22 cellular contexts compared by ENCODE assay signal in genomic region chr3:153038779-153039178, GRCh38.
DNase-seq lines count a peak whose midpoint lies in the region; ATAC-seq and TF ChIP-seq lines count a peak whose summit lies in the region.
"Had no signal": no experiment of that assay in that cellular context is flagged by ENCODE, and none has a peak within 500 bp of the region (broad histone marks: within the 10 kb centered on the region; RNA-seq: fewer than 3 reads in every experiment).

No MANE protein-coding gene starts in this region.

- POLR2A ChIA-PET in HCT116 (lab: Charles Lee): no interaction called here
- POLR2A ChIA-PET in CD8-positive, alpha-beta T cell (lab: Charles Lee): no interaction called here
- POLR2A ChIA-PET in GM10248 (lab: Yijun Ruan, JAX): no interaction called here

- no peaks in the 10 kb centered on the region for H3K79me2 ChIP-seq in HCT116 (ENCODE audit: insufficient read depth, low read length)

- ATAC-seq in HCT116 (peak; percentile 41), GM21423 (IDR thresholded peaks at IDR 0.05; ENCODE audit: unreplicated experiment) (no peak)
- no peak for ATAC-seq in CD8-positive, alpha-beta T cell
- ATAC-seq: gastroesophageal sphincter, T-cell, upper lobe of right lung had no signal

- H3K4me3 Mint-ChIP-seq in CD8-positive, alpha-beta T cell: no peak overlapping the region
- H3K4me3 Mint-ChIP-seq: activated CD4-positive, alpha-beta memory T cell treated with anti-CD3 and anti-CD28 coated beads for 36 hours; CD8-positive, alpha-beta memory T cell; T-cell had no signal

- no peaks in the 10 kb centered on the region for H4K20me1 ChIP-seq in HCT116 (ENCODE audit: insufficient read depth)

- peak overlapping the region in 1 of 2 experiments; percentile 20; a peak in 1 of 4 replicates for H3K4me3 ChIP-seq in HCT116 (replicated peaks in 1 of 2; ENCODE audit: low read depth in 1 of 2, low read length in 2 of 2)
- no peak overlapping the region for H3K4me3 ChIP-seq in SJCRH30
- no peak overlapping the region for H3K4me3 ChIP-seq in ovary
- H3K4me3 ChIP-seq in CD8-positive, alpha-beta T cell (ENCODE audit: low read depth, low read length): no peak overlapping the region
- H3K4me3 ChIP-seq: gastroesophageal sphincter, sigmoid colon, upper lobe of right lung had no signal

- H3K9me3 Mint-ChIP-seq in CD8-positive, alpha-beta T cell: no peaks in the 10 kb centered on the region
- H3K9me3 Mint-ChIP-seq: activated CD4-positive, alpha-beta memory T cell treated with anti-CD3 and anti-CD28 coated beads for 36 hours; CD8-positive, alpha-beta memory T cell; T-cell had no signal

- H3K9ac ChIP-seq in HCT116 (ENCODE audit: low read length): no peak overlapping the region

- TF ChIP-seq CTCF in HCT116 (IDR thresholded peaks at IDR 0.05 in 2 of 3, conservative IDR thresholded peaks at IDR 0.05 in 1 of 3; ENCODE audit: borderline replicate concordance in 1 of 3, insufficient read depth in 1 of 3, low read depth in 2 of 3, low read length in 2 of 3) (no peak), ovary (IDR thresholded peaks at IDR 0.05) (no peak), GM10248 (IDR thresholded peaks at IDR 0.05; ENCODE audit: control extremely low read depth, extremely low read depth, low read depth, missing control alignments) (no peak)
- TF ChIP-seq CTCF in CD8-positive, alpha-beta T cell (IDR thresholded peaks at IDR 0.05): no peak

- TF ChIP-seq POLR2A in HCT116 (IDR thresholded peaks at IDR 0.05; ENCODE audit: borderline replicate concordance, extremely low read depth, insufficient read depth, insufficient read length): no peak
- no peak for TF ChIP-seq POLR2A in ovary (IDR thresholded peaks at IDR 0.05)

- no peak for TF ChIP-seq RAD21 in HCT116 (IDR thresholded peaks at IDR 0.05; ENCODE audit: low read depth)

- peaks cover 16 to 36% of the 10 kb centered on the region in 2 experiments; a peak in 3 of 4 replicates for H3K4me1 ChIP-seq in HCT116 (ENCODE audit: control insufficient read depth in 1 of 2, insufficient read depth in 2 of 2, low read length in 2 of 2)
- H3K4me1 ChIP-seq in SJCRH30: no peaks in the 10 kb centered on the region
- H3K4me1 ChIP-seq in ovary (ENCODE audit: insufficient read depth): no peaks in the 10 kb centered on the region
- H3K4me1 ChIP-seq in CD8-positive, alpha-beta T cell (ENCODE audit: insufficient read depth, low read length): no peaks in the 10 kb centered on the region
- H3K4me1 ChIP-seq: upper lobe of right lung had no signal

- RAD21 ChIA-PET in HCT116 (lab: Charles Lee; ENCODE audit: low non-redundant PET in 1 of 2, low total read pairs in 2 of 2, uncharacterized antibody in 2 of 2, unreplicated experiment in 2 of 2): no interaction called here

- no peak overlapping the region for H3K27ac Mint-ChIP-seq in CD8-positive, alpha-beta T cell
- H3K27ac Mint-ChIP-seq: activated CD4-positive, alpha-beta memory T cell treated with anti-CD3 and anti-CD28 coated beads for 36 hours; CD8-positive, alpha-beta memory T cell; T-cell had no signal

- TF ChIP-seq EP300 in ovary (IDR thresholded peaks at IDR 0.05): no peak

- H3K4me1 Mint-ChIP-seq in CD8-positive, alpha-beta T cell (ENCODE audit: low read depth): peaks cover 2% of the 10 kb centered on the region

- peak overlapping the region; percentile 68 for H2AFZ ChIP-seq in HCT116 (ENCODE audit: low read depth, low read length, poor library complexity, severe bottlenecking)

- H3K4me2 ChIP-seq in HCT116 (ENCODE audit: low read length): peak overlapping the region; percentile 67

- H3K27me3 Mint-ChIP-seq in CD8-positive, alpha-beta T cell (ENCODE audit: low read depth): peaks cover 7% of the 10 kb centered on the region
- H3K27me3 Mint-ChIP-seq: activated CD4-positive, alpha-beta memory T cell treated with anti-CD3 and anti-CD28 coated beads for 36 hours had no signal

- H3K27ac ChIP-seq in HCT116 (ENCODE audit: low read depth, low read length) (no peak overlapping the region), SJCRH30 (no peak overlapping the region), ovary (no peak overlapping the region)
- no peak overlapping the region for H3K27ac ChIP-seq in CD8-positive, alpha-beta T cell (ENCODE audit: low read depth, low read length)
- H3K27ac ChIP-seq: gastroesophageal sphincter, sigmoid colon, upper lobe of right lung had no signal

- WGBS in ovary, 3 donors: 44 to 63% (median 54%) methylated on average over 9 of the region's 9 CpGs

- CTCF ChIA-PET in HCT116 (lab: Charles Lee): no interaction called here
- CTCF ChIA-PET in CD8-positive, alpha-beta T cell (lab: Charles Lee): interaction anchor here (1.0 to 1.4 kb wide), 2 partner anchors 10 to 725 kb away, joined by 3 read pairs; no protein-coding TSS in a partner anchor
- CTCF ChIA-PET in GM10248 (lab: Yijun Ruan, JAX): no interaction called here

- no peaks in the 10 kb centered on the region for H3K36me3 Mint-ChIP-seq in CD8-positive, alpha-beta T cell
- H3K36me3 Mint-ChIP-seq: activated CD4-positive, alpha-beta memory T cell treated with anti-CD3 and anti-CD28 coated beads for 36 hours; CD8-positive, alpha-beta memory T cell; T-cell had no signal

- H3K27me3 ChIP-seq in HCT116 (ENCODE audit: insufficient read depth, low read length): no peaks in the 10 kb centered on the region
- no peaks in the 10 kb centered on the region for H3K27me3 ChIP-seq in SJCRH30
- H3K27me3 ChIP-seq in ovary: no peaks in the 10 kb centered on the region
- H3K27me3 ChIP-seq in CD8-positive, alpha-beta T cell (ENCODE audit: insufficient read depth, low read length): no peaks in the 10 kb centered on the region
- H3K27me3 ChIP-seq: gastroesophageal sphincter, sigmoid colon, upper lobe of right lung had no signal

- intact Hi-C loops in HCT116 (cut with micrococcal nuclease): no loop called here
- intact Hi-C loops in ovary (cut with DNase I): no loop called here
- intact Hi-C loops in CD8-positive, alpha-beta T cell (cut with DNase I, micrococcal nuclease): no loop called here

- DNase-seq in A172 (ENCODE audit: low spot score) (peak; percentile 52), HCT116 (ENCODE audit: low read depth, low spot score) (no peak), SJCRH30 (peak; percentile 31 to 51), glomerular visceral epithelial cell (ENCODE audit: extremely low spot score) (peak; percentile 44), ovary (no peak), GM10248 (ENCODE audit: extremely low spot score) (no peak)
- no peak for DNase-seq in CD8-positive, alpha-beta T cell
- DNase-seq: activated CD4-positive, alpha-beta memory T cell treated with anti-CD3 and anti-CD28 coated beads for 36 hours; activated naive CD4-positive, alpha-beta T cell treated with anti-CD3 and anti-CD28 coated beads, Interleukin-2, amount 50 U/mL, for 16 hours; activated T-cell treated with anti-CD3 and anti-CD28 coated beads, Interleukin-2, amount 50 U/mL, for 1 hour; CD8-positive, alpha-beta memory T cell; cortex of kidney; EL; NCI-H1436; NCI-H2171 treated with DMSO at 0.1 percent for 48 hours; occipital lobe; sigmoid colon; stimulated activated CD4-positive, alpha-beta T cell treated with anti-CD3 and anti-CD28 coated beads, Interleukin-1b, Interleukin-23, amount 100 ng/mL, for 48 hours; T-cell; upper lobe of right lung had no signal

- no peaks in the 10 kb centered on the region for H3K36me3 ChIP-seq in HCT116 (ENCODE audit: control insufficient read depth in 1 of 2, insufficient read depth in 2 of 2, low read length in 2 of 2)
- no peaks in the 10 kb centered on the region for H3K36me3 ChIP-seq in SJCRH30
- H3K36me3 ChIP-seq in ovary: no peaks in the 10 kb centered on the region
- H3K36me3 ChIP-seq in CD8-positive, alpha-beta T cell (ENCODE audit: insufficient read depth, low read length): no peaks in the 10 kb centered on the region
- H3K36me3 ChIP-seq: gastroesophageal sphincter, sigmoid colon, upper lobe of right lung had no signal

- BruUV-seq in HCT116 (replicated peaks; lab: Mats Ljungman, UMichigan): no TSS peak

- no peaks in the 10 kb centered on the region for H3K9me2 ChIP-seq in HCT116 (ENCODE audit: insufficient read depth)

- H3K9me3 ChIP-seq in HCT116 (ENCODE audit: control insufficient read depth in 1 of 2, insufficient read depth in 1 of 2, low read depth in 1 of 2, low read length in 2 of 2) (no peaks in the 10 kb centered on the region), SJCRH30 (replicated peaks) (no peaks in the 10 kb centered on the region), ovary (no peaks in the 10 kb centered on the region)
- H3K9me3 ChIP-seq in CD8-positive, alpha-beta T cell (ENCODE audit: low read length): no peaks in the 10 kb centered on the region
- H3K9me3 ChIP-seq: gastroesophageal sphincter, sigmoid colon, upper lobe of right lung had no signal

TF ChIP-seq in HCT116, 20 proteins besides CTCF, POLR2A, EP300 and RAD21 (continues in another document):
- TF ChIP-seq FOSL1 (IDR thresholded peaks at IDR 0.05; ENCODE audit: low read depth): peak; percentile 56; the same call in 1 of the 2 replicates
- TF ChIP-seq ZNF274 (IDR thresholded peaks at IDR 0.05; ENCODE audit: low read depth, low read length): no peak
- TF ChIP-seq EZH2phosphoT487 (IDR thresholded peaks at IDR 0.05; ENCODE audit: borderline replicate concordance): no peak
- peak; percentile 45 for TF ChIP-seq SP1 (IDR thresholded peaks at IDR 0.05; ENCODE audit: low read depth)
- TF ChIP-seq ZFX (IDR thresholded peaks at IDR 0.05): no peak
- TF ChIP-seq SRF (IDR thresholded peaks at IDR 0.05; ENCODE audit: low read depth): no peak
- no peak for TF ChIP-seq ZBTB33 (IDR thresholded peaks at IDR 0.05; ENCODE audit: extremely low read depth, insufficient replicate concordance, low read length)
- no peak for TF ChIP-seq TCF7L2 (IDR thresholded peaks at IDR 0.05; ENCODE audit: borderline replicate concordance, extremely low read depth, insufficient read depth, insufficient read length)
- peak; percentile 57; the same call in 1 of the 2 replicates for TF ChIP-seq JUND (IDR thresholded peaks at IDR 0.05)
- peak; percentile 44; the same call in 1 of the 2 replicates for TF ChIP-seq MAX (IDR thresholded peaks at IDR 0.05)

Comparison
In these comparisons a context has a peak if more than half of its experiments do, and no peak if none do; other contexts are left out.
1. DNase-seq: peak in A172 (single experiment), SJCRH30 (2 of 2) and glomerular visceral epithelial cell (single experiment); none in HCT116 (single experiment), ovary (0 of 5), CD8-positive, alpha-beta T cell (0 of 7) and GM10248 (single experiment).